Comparison of ENCODE assay signal across 7 cellular contexts in the genomic region with DNA sequence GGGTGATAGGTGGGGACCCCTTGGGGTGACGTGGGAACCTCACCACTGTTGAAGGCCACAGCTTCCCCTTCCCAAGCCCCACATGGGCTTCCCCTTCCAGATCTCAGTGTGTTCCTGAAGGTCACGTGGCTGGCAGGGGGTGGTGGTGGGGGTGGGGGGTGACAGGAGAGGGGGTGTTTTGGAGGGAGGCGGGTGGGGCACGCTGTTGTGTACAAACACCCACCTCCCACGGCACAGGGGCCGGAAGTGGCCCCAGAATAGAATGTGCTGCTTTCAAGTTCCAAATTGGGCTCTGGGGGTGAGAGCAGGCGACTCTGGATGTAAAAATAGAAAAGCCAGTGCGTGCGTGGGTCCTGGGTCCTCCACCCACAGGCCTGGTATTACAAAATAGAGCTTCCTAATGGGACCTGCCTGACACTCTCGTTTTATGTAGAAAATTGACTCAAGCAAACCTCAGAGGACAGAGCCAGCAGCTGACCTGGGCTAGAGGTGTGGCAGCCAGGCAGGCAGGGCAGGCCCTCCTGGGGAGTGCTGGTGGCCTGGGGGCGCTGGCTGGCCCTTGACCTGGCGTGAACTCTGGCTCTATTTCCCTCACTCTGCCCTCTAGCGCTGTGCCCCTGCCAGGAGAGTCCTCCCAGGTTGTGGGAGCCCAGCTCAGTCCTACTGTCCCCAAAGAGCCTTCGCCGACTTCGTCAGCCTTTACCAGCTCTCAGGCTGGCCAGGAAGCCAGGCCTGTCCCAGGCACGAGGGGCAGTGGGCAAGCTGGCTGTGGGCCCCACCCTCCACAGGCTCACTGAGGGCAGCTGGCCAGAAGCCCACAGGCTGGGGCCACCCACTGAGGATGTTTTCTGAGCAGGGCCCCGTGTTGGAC. TPM values are rescaled to one million over a fixed set of nuclear protein-coding genes. Genes with fewer than 3 reads are reported as not detected.
DNase-seq lines count a peak whose midpoint lies in the region; ATAC-seq and TF ChIP-seq lines count a peak whose summit lies in the region.

No MANE protein-coding gene starts in this region.

- DNase-seq in T-helper 17 cell: no peak
- peak; percentile 54 to 85 for DNase-seq in stimulated activated CD4-positive, alpha-beta T cell treated with anti-CD3 and anti-CD28 coated beads, Interleukin-4, amount 100 ng/mL, for 4 hours
- DNase-seq in type B pancreatic cell (ENCODE audit: extremely low spot score, unreplicated experiment): no peak
- no peak for DNase-seq in dedifferentiated amniotic fluid mesenchymal stem cell (ENCODE audit: extremely low spot score)

- H3K36me3 Mint-ChIP-seq in T-helper 17 cell (ENCODE audit: low read depth) (no peaks in the 10 kb centered on the region), type B pancreatic cell (no peaks in the 10 kb centered on the region)

- H3K9me3 ChIP-seq in T-helper 17 cell (ENCODE audit: control insufficient read depth, low read length, poor library complexity, severe bottlenecking) (no peaks in the 10 kb centered on the region), gastroesophageal sphincter (no peaks in the 10 kb centered on the region)

- H3K4me3 Mint-ChIP-seq in T-helper 17 cell (peak overlapping the region; percentile 69), type B pancreatic cell (no peak overlapping the region)

- H3K9me3 Mint-ChIP-seq in type B pancreatic cell: peaks cover 9% of the 10 kb centered on the region

- H3K36me3 ChIP-seq in gastroesophageal sphincter: no peaks in the 10 kb centered on the region

- H3K27ac ChIP-seq in gastroesophageal sphincter: peak overlapping the region in 3 of 4 donors; percentile 47 to 61 (median 48)

- TF ChIP-seq CTCF in gastroesophageal sphincter (IDR thresholded peaks at IDR 0.05) (no peak), type B pancreatic cell (conservative IDR thresholded peaks at IDR 0.05) (no peak)

- H3K27me3 ChIP-seq in gastroesophageal sphincter: no peaks in the 10 kb centered on the region

- H3K27me3 Mint-ChIP-seq in T-helper 17 cell: no peaks in the 10 kb centered on the region
- H3K27me3 Mint-ChIP-seq in type B pancreatic cell: peaks cover 9% of the 10 kb centered on the region

- 60% methylated on average over 1 of the region's 18 CpGs; no CpG with 5 or more reads in 1 of the 2 donors for WGBS in gastroesophageal sphincter (ENCODE audit: low coverage in 1 of 2), 2 donors

- TF ChIP-seq EP300 in gastroesophageal sphincter (IDR thresholded peaks at IDR 0.05): no peak

- H3K27ac Mint-ChIP-seq in T-helper 17 cell (peak overlapping the region; percentile 96), type B pancreatic cell (no peak overlapping the region)

- H3K4me3 ChIP-seq in gastroesophageal sphincter: no peak overlapping the region

- peak; percentile 66 for ATAC-seq in GM19035 (IDR thresholded peaks at IDR 0.05; ENCODE audit: unreplicated experiment)
- peak; percentile 57 for ATAC-seq in HG03025 (IDR thresholded peaks at IDR 0.05; ENCODE audit: low FRiP score, unreplicated experiment)
- peak; percentile 39 for ATAC-seq in T-helper 17 cell
- peak; percentile 53 for ATAC-seq in gastroesophageal sphincter

- peaks cover 0 to 34% (median 6%) of the 10 kb centered on the region in 3 donors for H3K4me1 ChIP-seq in gastroesophageal sphincter

- TF ChIP-seq POLR2A in gastroesophageal sphincter (IDR thresholded peaks at IDR 0.05): no peak

- peaks cover 36% of the 10 kb centered on the region for H3K4me1 Mint-ChIP-seq in T-helper 17 cell
- H3K4me1 Mint-ChIP-seq in type B pancreatic cell (ENCODE audit: unreplicated experiment): no peaks in the 10 kb centered on the region

RNA-seq across cellular contexts. Expression of a gene that starts 5.4 kb away (rescaled TPM):
- total RNA-seq in T-helper 17 cell (10 to 100 TPM; 36.0 to 62.0 TPM), gastroesophageal sphincter (10 to 100 TPM; 26.8 to 36.4 (median 29.3) TPM), type B pancreatic cell (ENCODE audit: low replicate concordance) (31.4 and 45.4 TPM in 2 replicates)

RNA-seq across cellular contexts. Expression of a gene that starts 31.3 kb away (rescaled TPM):
- total RNA-seq in T-helper 17 cell: 10 to 100 TPM; 66.0 to 72.5 TPM
- total RNA-seq in gastroesophageal sphincter: 10 to 100 TPM; 54.8 to 74.0 (median 70.4) TPM
- total RNA-seq in type B pancreatic cell (ENCODE audit: low replicate concordance): 25.3 and 26.1 TPM in 2 replicates

RNA-seq across cellular contexts. Expression of a gene that starts 56.2 kb away (rescaled TPM):
- total RNA-seq in T-helper 17 cell: 100 to 1,000 TPM; 211 to 228 TPM
- total RNA-seq in gastroesophageal sphincter: 100 to 1,000 TPM; 230 to 384 (median 297) TPM
- 197 and 235 TPM in 2 replicates for total RNA-seq in type B pancreatic cell (ENCODE audit: low replicate concordance)

Comparison
In these comparisons a context has a peak if more than half of its experiments do, and no peak if none do; other contexts are left out.
1. DNase-seq: peak in stimulated activated CD4-positive, alpha-beta T cell treated with anti-CD3 and anti-CD28 coated beads, Interleukin-4, amount 100 ng/mL, for 4 hours (2 of 2); none in T-helper 17 cell (0 of 3), type B pancreatic cell (single experiment) and dedifferentiated amniotic fluid mesenchymal stem cell (single experiment).
2. Peak in every context shown above with its lines, with median percentiles within 50 percentile points of each other: ATAC-seq.